ENCODE assay signal across 16 cellular contexts in the genomic region with DNA sequence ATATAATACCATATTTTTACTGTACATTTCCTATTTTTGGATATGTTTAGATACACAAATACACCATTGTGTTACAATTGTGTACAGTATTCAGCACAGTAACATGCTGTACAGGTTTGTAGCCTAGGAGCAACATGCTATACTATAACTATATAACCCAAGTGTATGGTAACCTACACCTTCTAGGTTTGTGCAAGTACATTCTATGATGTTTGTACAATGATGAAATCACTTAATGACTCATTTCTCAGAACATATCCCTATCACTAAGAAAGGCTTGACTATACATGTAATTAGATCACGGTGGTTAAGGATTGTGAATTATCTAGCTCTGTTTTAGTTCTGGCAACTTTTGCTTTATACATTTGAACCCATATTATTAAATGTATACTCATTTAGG. TPM values are rescaled to one million over a fixed set of nuclear protein-coding genes. Genes with fewer than 3 reads are reported as not detected.
A peak's percentile ranks its signal among the peaks of the same experiment; 100 is the strongest.
DNase-seq lines count a peak whose midpoint lies in the region; ATAC-seq, FAIRE-seq and TF ChIP-seq lines count a peak whose summit lies in the region.
"Had no signal": no experiment of that assay in that cellular context is flagged by ENCODE, and none has a peak within 500 bp of the region (broad histone marks: within the 10 kb centered on the region; RNA-seq: fewer than 3 reads in every experiment).

No MANE protein-coding gene starts in this region.

- ATAC-seq in A549 (peak in 1 of 2 experiments; percentile 51; a peak in 2 of 6 replicates), RWPE2 (ENCODE audit: low read depth) (peak; percentile 100), GM18867 (IDR thresholded peaks at IDR 0.05; ENCODE audit: unreplicated experiment) (no peak)
- ATAC-seq: left lobe of liver; naive thymus-derived CD4-positive, alpha-beta T cell had no signal

- DNase-seq in A549 (ENCODE audit: low read depth in 1 of 2, low spot score in 1 of 2) (peak in 1 of 2 experiments; percentile 20), HCEC 1CT (peak; percentile 68), RWPE2 (ENCODE audit: low spot score) (no peak), fibroblast of villous mesenchyme (ENCODE audit: low read depth) (peak; percentile 41), HuH-7.5 (ENCODE audit: low spot score) (no peak)
- DNase-seq in stimulated activated CD4-positive, alpha-beta T cell treated with anti-CD3 and anti-CD28 coated beads, Interleukin-12 subunit alpha, Interleukin-12 subunit beta, amount 100 ng/mL, for 4 hours, result no peak
- DNase-seq in stimulated activated CD4-positive, alpha-beta T cell treated with anti-CD3 and anti-CD28 coated beads, Interleukin-15, amount 100 ng/mL, for 24 hours, result no peak
- DNase-seq: activated CD4-positive, alpha-beta T cell treated with anti-CD3 and anti-CD28 coated beads for 4 hours; anterior cingulate cortex; glutamatergic neuron; Kasumi-1; naive thymus-derived CD4-positive, alpha-beta T cell; stimulated activated CD4-positive, alpha-beta T cell treated with anti-CD3 and anti-CD28 coated beads, Interleukin-4, amount 100 ng/mL, for 1 hour; uterus had no signal

- H3K4me1 ChIP-seq in A549 (peaks cover 9% of the 10 kb centered on the region), RWPE2 (ENCODE audit: insufficient read depth, poor library complexity, severe bottlenecking) (peaks cover 13% of the 10 kb centered on the region)
- H3K4me1 ChIP-seq: uterus had no signal

- 7% methylated on average over 1 of the region's 1 CpG for WGBS in A549 (ENCODE audit: missing lambda C conversion rate)

- no peak for TF ChIP-seq POLR2A in A549 (IDR thresholded peaks at IDR 0.05; ENCODE audit: low read length)

- peak overlapping the region; percentile 40; the same call in 2 of the 3 replicates for H3K4me2 ChIP-seq in A549

- H3K27me3 ChIP-seq in RWPE2 (ENCODE audit: insufficient read depth, poor library complexity, severe bottlenecking), result no peaks in the 10 kb centered on the region
- H3K27me3 ChIP-seq: uterus had no signal

- H3K27ac ChIP-seq in A549 (no peak overlapping the region), RWPE2 (ENCODE audit: poor library complexity, severe bottlenecking) (peak overlapping the region; percentile 23)
- H3K27ac ChIP-seq: uterus had no signal

- H3K4me3 ChIP-seq in A549, result no peak overlapping the region
- H3K4me3 ChIP-seq in RWPE2 (ENCODE audit: severe bottlenecking), result no peak overlapping the region
- H3K4me3 ChIP-seq in fibroblast of villous mesenchyme (ENCODE audit: low read depth, low read length), result no peak overlapping the region
- H3K4me3 ChIP-seq: uterus had no signal

- CTCF ChIA-PET in A549 (lab: Yijun Ruan, JAX), result interaction anchor here (1.0 kb wide), 1 partner anchor 59 kb away, joined by 3 read pairs; no protein-coding TSS in a partner anchor

- TF ChIP-seq CTCF in A549 (IDR thresholded peaks at IDR 0.05), result no peak
- no peak for TF ChIP-seq CTCF in RWPE2 (IDR thresholded peaks at IDR 0.05; ENCODE audit: poor library complexity, severe bottlenecking)
- no peak for TF ChIP-seq CTCF in fibroblast of villous mesenchyme (IDR thresholded peaks at IDR 0.05; ENCODE audit: insufficient read depth, low read depth, low read length)

- FAIRE-seq in A549 (lab: Jason Lieb, UNC), result no peak

- no peak for TF ChIP-seq RAD21 in A549 (conservative IDR thresholded peaks at IDR 0.05 in 1 of 2, IDR thresholded peaks at IDR 0.05 in 1 of 2)

- H3K9me3 ChIP-seq in A549, result no peaks in the 10 kb centered on the region
- H3K9me3 ChIP-seq in RWPE2 (ENCODE audit: severe bottlenecking), result no peaks in the 10 kb centered on the region
- H3K9me3 ChIP-seq: uterus had no signal

- peaks cover 5% of the 10 kb centered on the region; the same call in 1 of the 2 replicates for H3K36me3 ChIP-seq in RWPE2 (ENCODE audit: low read depth)

- no peak for TF ChIP-seq EP300 in A549 (IDR thresholded peaks at IDR 0.05)

- POLR2A ChIA-PET in A549 (lab: Yijun Ruan, JAX), result no interaction called here

TF ChIP-seq in A549, 52 proteins besides CTCF, POLR2A, EP300 and RAD21:
- TF ChIP-seq CEBPB (IDR thresholded peaks at IDR 0.05) (peak; percentile 13 to 67; a peak in 2 of 4 replicates), BHLHE40 (IDR thresholded peaks at IDR 0.05; ENCODE audit: low read depth, low read length) (no peak), POLR2AphosphoS2 (conservative IDR thresholded peaks at IDR 0.05; ENCODE audit: low read length) (no peak), NR3C1 (IDR thresholded peaks at IDR 0.05) (no peak), EHMT2 (IDR thresholded peaks at IDR 0.05; ENCODE audit: low read depth) (no peak), CBX2 (IDR thresholded peaks at IDR 0.05; ENCODE audit: borderline replicate concordance, low read depth) (no peak), SREBF2 (IDR thresholded peaks at IDR 0.05) (no peak), GATA3 (IDR thresholded peaks at IDR 0.05; ENCODE audit: borderline replicate concordance) (no peak), MYC (IDR thresholded peaks at IDR 0.05; ENCODE audit: borderline replicate concordance, low read length) (no peak), ZC3H11A (IDR thresholded peaks at IDR 0.05) (no peak), CHD2 (IDR thresholded peaks at IDR 0.05; ENCODE audit: low read length, partially characterized antibody) (no peak), ESRRA (IDR thresholded peaks at IDR 0.05; ENCODE audit: borderline replicate concordance, low read length) (no peak), HOXB5 (CRISPR knock-in tag; IDR thresholded peaks at IDR 0.05) (no peak), RCOR1 (IDR thresholded peaks at IDR 0.05; ENCODE audit: low read depth, low read length) (no peak), CHD4 (IDR thresholded peaks at IDR 0.05; ENCODE audit: borderline replicate concordance) (no peak), ZNF302 (CRISPR knock-in tag; IDR thresholded peaks at IDR 0.05) (no peak), EHF (CRISPR knock-in tag; IDR thresholded peaks at IDR 0.05) (no peak), KDM1A (IDR thresholded peaks at IDR 0.05; ENCODE audit: low read depth) (no peak), FOSL2 (IDR thresholded peaks at IDR 0.05) (0 out of 2 replicates have a peak, but pooled peaks have one; percentile 39), FOSL2 (CRISPR knock-in tag; IDR thresholded peaks at IDR 0.05) (peak; percentile 72), HDAC2 (IDR thresholded peaks at IDR 0.05) (no peak), JUNB (IDR thresholded peaks at IDR 0.05) (0 out of 2 replicates have a peak, but pooled peaks have one; percentile 17)
- TF ChIP-seq, protein P1, sequence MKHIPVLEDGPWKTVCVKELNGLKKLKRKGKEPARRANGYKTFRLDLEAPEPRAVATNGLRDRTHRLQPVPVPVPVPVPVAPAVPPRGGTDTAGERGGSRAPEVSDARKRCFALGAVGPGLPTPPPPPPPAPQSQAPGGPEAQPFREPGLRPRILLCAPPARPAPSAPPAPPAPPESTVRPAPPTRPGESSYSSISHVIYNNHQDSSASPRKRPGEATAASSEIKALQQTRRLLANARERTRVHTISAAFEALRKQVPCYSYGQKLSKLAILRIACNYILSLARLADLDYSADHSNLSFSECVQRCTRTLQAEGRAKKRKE (CRISPR knock-in tag; IDR thresholded peaks at IDR 0.05; ENCODE audit: low read depth), result no peak
- TF ChIP-seq, protein P2, sequence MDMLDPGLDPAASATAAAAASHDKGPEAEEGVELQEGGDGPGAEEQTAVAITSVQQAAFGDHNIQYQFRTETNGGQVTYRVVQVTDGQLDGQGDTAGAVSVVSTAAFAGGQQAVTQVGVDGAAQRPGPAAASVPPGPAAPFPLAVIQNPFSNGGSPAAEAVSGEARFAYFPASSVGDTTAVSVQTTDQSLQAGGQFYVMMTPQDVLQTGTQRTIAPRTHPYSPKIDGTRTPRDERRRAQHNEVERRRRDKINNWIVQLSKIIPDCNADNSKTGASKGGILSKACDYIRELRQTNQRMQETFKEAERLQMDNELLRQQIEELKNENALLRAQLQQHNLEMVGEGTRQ (IDR thresholded peaks at IDR 0.05), result no peak

RNA-seq across cellular contexts. Expression of a gene that starts 31.3 kb away (rescaled TPM):
- polyA plus RNA-seq in A549 (2011; rRNA removed) (9.6 and 15.4 TPM in 2 replicates), A549 (2017; fragmentation: RNase III; extraction: RNeasy Plus Mini Kit Qiagen cat#74134 plus additional on column Dnase treatment) (7.4 to 8.5 TPM (median 8.4 TPM) in 3 replicates)
- 2.7 and 2.8 TPM in 2 replicates for polyA plus RNA-seq in A549 (2012; cell fraction: cytosol; rRNA removed)
- 1.7 and 3.1 TPM in 2 replicates for polyA plus RNA-seq in A549 (2012; cell fraction: nucleus; rRNA removed)
- 1.5 and 2.1 TPM in 2 replicates for polyA minus RNA-seq in A549 (2011; rRNA and poly(A)+ RNA removed)
- 4.3 and 4.8 TPM in 2 replicates for total RNA-seq in fibroblast of villous mesenchyme

RNA-seq across cellular contexts. Expression of a gene that starts 38.8 kb away (rescaled TPM):
- 59.3 and 77.5 TPM in 2 replicates for polyA plus RNA-seq in A549 (2011; rRNA removed)
- polyA plus RNA-seq in A549 (2012; cell fraction: cytosol; rRNA removed), result 188 and 226 TPM in 2 replicates
- polyA plus RNA-seq in A549 (2012; cell fraction: nucleus; rRNA removed), result 159 and 166 TPM in 2 replicates
- 107 to 123 TPM (median 107 TPM) in 3 replicates for polyA plus RNA-seq in A549 (2017; fragmentation: RNase III; extraction: RNeasy Plus Mini Kit Qiagen cat#74134 plus additional on column Dnase treatment)
- polyA minus RNA-seq in A549 (2011; rRNA and poly(A)+ RNA removed), result 7.2 and 18.7 TPM in 2 replicates
- 45.8 and 75.7 TPM in 2 replicates for total RNA-seq in fibroblast of villous mesenchyme

RNA-seq across cellular contexts. Expression of a gene that starts 57.9 kb away (rescaled TPM):
- 77.8 and 104 TPM in 2 replicates for polyA plus RNA-seq in A549 (2011; rRNA removed)
- polyA plus RNA-seq in A549 (2012; cell fraction: cytosol; rRNA removed), result 102 and 121 TPM in 2 replicates
- polyA plus RNA-seq in A549 (2012; cell fraction: nucleus; rRNA removed), result 43.3 and 60.5 TPM in 2 replicates
- 115 to 123 TPM (median 123 TPM) in 3 replicates for polyA plus RNA-seq in A549 (2017; fragmentation: RNase III; extraction: RNeasy Plus Mini Kit Qiagen cat#74134 plus additional on column Dnase treatment)
- 61.2 and 72.1 TPM in 2 replicates for polyA minus RNA-seq in A549 (2011; rRNA and poly(A)+ RNA removed)
- 2.2 and 2.9 TPM in 2 replicates for total RNA-seq in fibroblast of villous mesenchyme
- polyA plus RNA-seq: naive thymus-derived CD4-positive, alpha-beta T cell had no signal

Comparison
In these comparisons a context has a peak if more than half of its experiments do, and no peak if none do; other contexts are left out.
1. DNase-seq: peak in HCEC 1CT (single experiment) and fibroblast of villous mesenchyme (single experiment); none in RWPE2 (single experiment), stimulated activated CD4-positive, alpha-beta T cell treated with anti-CD3 and anti-CD28 coated beads, Interleukin-12 subunit alpha, Interleukin-12 subunit beta, amount 100 ng/mL, for 4 hours (single experiment), stimulated activated CD4-positive, alpha-beta T cell treated with anti-CD3 and anti-CD28 coated beads, Interleukin-15, amount 100 ng/mL, for 24 hours (single experiment) and HuH-7.5 (single experiment).